ENCODE assay signal across 1 cellular context in the genomic region with DNA sequence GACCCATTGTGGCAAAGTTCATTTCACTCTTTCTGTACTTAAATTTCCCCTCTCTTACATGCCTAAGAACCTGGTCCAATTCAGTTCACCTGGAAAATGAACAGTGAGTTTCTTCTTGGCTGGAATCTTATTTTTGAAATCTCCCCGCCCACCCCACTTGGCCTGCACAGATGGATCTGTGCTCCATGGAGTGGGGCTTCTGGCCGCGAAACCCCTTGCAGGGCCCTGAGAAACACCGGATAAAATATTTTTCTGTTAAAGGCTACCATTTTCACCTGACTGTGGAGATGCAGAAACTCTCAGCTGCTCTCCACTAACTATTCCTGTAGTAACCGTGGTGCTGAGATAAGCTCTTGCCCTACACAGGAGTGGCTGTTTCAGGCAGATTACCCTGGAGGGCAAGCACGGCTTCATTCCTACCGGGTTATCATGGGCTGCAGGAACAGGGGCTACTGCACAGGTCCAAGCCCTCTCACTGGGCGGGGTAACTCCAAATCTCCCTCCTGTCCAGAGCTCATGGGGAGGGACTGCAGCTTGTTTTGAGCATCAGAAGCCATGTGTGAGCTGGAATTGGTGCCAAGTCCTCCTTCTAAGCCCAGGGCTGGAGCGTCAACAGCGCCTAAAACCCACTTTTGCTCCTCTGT.
TF ChIP-seq lines count a peak whose summit lies in the region.

No MANE protein-coding gene starts in this region.

TF ChIP-seq in K562, 482 proteins besides CTCF, POLR2A, EP300 and RAD21 (continued from another document and continues in another):
- TF ChIP-seq ZNF239 (CRISPR knock-in tag; IDR thresholded peaks at IDR 0.05) (no peak), HEY1 (CRISPR knock-in tag; IDR thresholded peaks at IDR 0.05; ENCODE audit: borderline replicate concordance) (no peak), TEAD2 (tag; IDR thresholded peaks at IDR 0.05) (no peak), ZZZ3 (IDR thresholded peaks at IDR 0.05) (no peak), EP400 (IDR thresholded peaks at IDR 0.05) (no peak), BHLHE40 (IDR thresholded peaks at IDR 0.05; ENCODE audit: low read length) (peak; percentile 60; the same call in 1 of the 2 replicates), NFXL1 (CRISPR knock-in tag; IDR thresholded peaks at IDR 0.05) (no peak), ZNF140 (CRISPR knock-in tag; IDR thresholded peaks at IDR 0.05) (no peak), ZNF282 (CRISPR knock-in tag; IDR thresholded peaks at IDR 0.05) (no peak), NR3C1 (CRISPR knock-in tag; IDR thresholded peaks at IDR 0.05) (no peak), ZC3H11A (IDR thresholded peaks at IDR 0.05; ENCODE audit: low read depth, low read length) (no peak), GTF2F1 (IDR thresholded peaks at IDR 0.05; ENCODE audit: low read depth, low read length) (no peak), KDM2B (CRISPR knock-in tag; IDR thresholded peaks at IDR 0.05) (no peak), ZNF717 (CRISPR knock-in tag; IDR thresholded peaks at IDR 0.05) (no peak), ZEB2 (IDR thresholded peaks at IDR 0.05) (peak; percentile 45; the same call in 1 of the 2 replicates), ZNF133 (CRISPR knock-in tag; IDR thresholded peaks at IDR 0.05) (no peak), PTBP1 (IDR thresholded peaks at IDR 0.05; ENCODE audit: low read depth, low read length) (no peak), ZNF57 (CRISPR knock-in tag; IDR thresholded peaks at IDR 0.05) (no peak), IFI16 (CRISPR knock-in tag; IDR thresholded peaks at IDR 0.05) (no peak), EZH2 (IDR thresholded peaks at IDR 0.05; ENCODE audit: borderline replicate concordance, low read depth, low read length) (no peak; the same call in 1 of the 2 replicates), PHF8 (IDR thresholded peaks at IDR 0.05; ENCODE audit: borderline replicate concordance, low read length) (no peak), ETV1 (tag; conservative IDR thresholded peaks at IDR 0.05; ENCODE audit: low read depth) (no peak), MEIS2 (IDR thresholded peaks at IDR 0.05; ENCODE audit: partially characterized antibody) (no peak), CEBPG (CRISPR knock-in tag; IDR thresholded peaks at IDR 0.05) (no peak), CEBPG (tag; conservative IDR thresholded peaks at IDR 0.05 in 1 of 2, IDR thresholded peaks at IDR 0.05 in 1 of 2) (no peak), NFRKB (IDR thresholded peaks at IDR 0.05; ENCODE audit: low read depth) (no peak), ZNF764 (CRISPR knock-in tag; IDR thresholded peaks at IDR 0.05; ENCODE audit: low read depth) (no peak), SAFB (IDR thresholded peaks at IDR 0.05; ENCODE audit: borderline replicate concordance, low read depth, low read length) (no peak), FOXA3 (CRISPR knock-in tag; conservative IDR thresholded peaks at IDR 0.05 in 1 of 2, IDR thresholded peaks at IDR 0.05 in 1 of 2) (no peak), ZBTB1 (CRISPR knock-in tag; IDR thresholded peaks at IDR 0.05; ENCODE audit: borderline replicate concordance, low read depth) (no peak)
- TF ChIP-seq, protein P1, sequence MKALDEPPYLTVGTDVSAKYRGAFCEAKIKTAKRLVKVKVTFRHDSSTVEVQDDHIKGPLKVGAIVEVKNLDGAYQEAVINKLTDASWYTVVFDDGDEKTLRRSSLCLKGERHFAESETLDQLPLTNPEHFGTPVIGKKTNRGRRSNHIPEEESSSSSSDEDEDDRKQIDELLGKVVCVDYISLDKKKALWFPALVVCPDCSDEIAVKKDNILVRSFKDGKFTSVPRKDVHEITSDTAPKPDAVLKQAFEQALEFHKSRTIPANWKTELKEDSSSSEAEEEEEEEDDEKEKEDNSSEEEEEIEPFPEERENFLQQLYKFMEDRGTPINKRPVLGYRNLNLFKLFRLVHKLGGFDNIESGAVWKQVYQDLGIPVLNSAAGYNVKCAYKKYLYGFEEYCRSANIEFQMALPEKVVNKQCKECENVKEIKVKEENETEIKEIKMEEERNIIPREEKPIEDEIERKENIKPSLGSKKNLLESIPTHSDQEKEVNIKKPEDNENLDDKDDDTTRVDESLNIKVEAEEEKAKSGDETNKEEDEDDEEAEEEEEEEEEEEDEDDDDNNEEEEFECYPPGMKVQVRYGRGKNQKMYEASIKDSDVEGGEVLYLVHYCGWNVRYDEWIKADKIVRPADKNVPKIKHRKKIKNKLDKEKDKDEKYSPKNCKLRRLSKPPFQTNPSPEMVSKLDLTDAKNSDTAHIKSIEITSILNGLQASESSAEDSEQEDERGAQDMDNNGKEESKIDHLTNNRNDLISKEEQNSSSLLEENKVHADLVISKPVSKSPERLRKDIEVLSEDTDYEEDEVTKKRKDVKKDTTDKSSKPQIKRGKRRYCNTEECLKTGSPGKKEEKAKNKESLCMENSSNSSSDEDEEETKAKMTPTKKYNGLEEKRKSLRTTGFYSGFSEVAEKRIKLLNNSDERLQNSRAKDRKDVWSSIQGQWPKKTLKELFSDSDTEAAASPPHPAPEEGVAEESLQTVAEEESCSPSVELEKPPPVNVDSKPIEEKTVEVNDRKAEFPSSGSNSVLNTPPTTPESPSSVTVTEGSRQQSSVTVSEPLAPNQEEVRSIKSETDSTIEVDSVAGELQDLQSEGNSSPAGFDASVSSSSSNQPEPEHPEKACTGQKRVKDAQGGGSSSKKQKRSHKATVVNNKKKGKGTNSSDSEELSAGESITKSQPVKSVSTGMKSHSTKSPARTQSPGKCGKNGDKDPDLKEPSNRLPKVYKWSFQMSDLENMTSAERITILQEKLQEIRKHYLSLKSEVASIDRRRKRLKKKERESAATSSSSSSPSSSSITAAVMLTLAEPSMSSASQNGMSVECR (CRISPR knock-in tag; IDR thresholded peaks at IDR 0.05): no peak
- TF ChIP-seq, protein P2, sequence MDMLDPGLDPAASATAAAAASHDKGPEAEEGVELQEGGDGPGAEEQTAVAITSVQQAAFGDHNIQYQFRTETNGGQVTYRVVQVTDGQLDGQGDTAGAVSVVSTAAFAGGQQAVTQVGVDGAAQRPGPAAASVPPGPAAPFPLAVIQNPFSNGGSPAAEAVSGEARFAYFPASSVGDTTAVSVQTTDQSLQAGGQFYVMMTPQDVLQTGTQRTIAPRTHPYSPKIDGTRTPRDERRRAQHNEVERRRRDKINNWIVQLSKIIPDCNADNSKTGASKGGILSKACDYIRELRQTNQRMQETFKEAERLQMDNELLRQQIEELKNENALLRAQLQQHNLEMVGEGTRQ (CRISPR knock-in tag; IDR thresholded peaks at IDR 0.05): no peak
- TF ChIP-seq, protein P3, sequence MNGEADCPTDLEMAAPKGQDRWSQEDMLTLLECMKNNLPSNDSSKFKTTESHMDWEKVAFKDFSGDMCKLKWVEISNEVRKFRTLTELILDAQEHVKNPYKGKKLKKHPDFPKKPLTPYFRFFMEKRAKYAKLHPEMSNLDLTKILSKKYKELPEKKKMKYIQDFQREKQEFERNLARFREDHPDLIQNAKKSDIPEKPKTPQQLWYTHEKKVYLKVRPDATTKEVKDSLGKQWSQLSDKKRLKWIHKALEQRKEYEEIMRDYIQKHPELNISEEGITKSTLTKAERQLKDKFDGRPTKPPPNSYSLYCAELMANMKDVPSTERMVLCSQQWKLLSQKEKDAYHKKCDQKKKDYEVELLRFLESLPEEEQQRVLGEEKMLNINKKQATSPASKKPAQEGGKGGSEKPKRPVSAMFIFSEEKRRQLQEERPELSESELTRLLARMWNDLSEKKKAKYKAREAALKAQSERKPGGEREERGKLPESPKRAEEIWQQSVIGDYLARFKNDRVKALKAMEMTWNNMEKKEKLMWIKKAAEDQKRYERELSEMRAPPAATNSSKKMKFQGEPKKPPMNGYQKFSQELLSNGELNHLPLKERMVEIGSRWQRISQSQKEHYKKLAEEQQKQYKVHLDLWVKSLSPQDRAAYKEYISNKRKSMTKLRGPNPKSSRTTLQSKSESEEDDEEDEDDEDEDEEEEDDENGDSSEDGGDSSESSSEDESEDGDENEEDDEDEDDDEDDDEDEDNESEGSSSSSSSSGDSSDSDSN (IDR thresholded peaks at IDR 0.05; ENCODE audit: borderline replicate concordance in 1 of 2, low read depth in 2 of 2, low read length in 2 of 2): peak; percentile 16 to 68; a peak in 1 of 4 replicates
- TF ChIP-seq, protein P4, sequence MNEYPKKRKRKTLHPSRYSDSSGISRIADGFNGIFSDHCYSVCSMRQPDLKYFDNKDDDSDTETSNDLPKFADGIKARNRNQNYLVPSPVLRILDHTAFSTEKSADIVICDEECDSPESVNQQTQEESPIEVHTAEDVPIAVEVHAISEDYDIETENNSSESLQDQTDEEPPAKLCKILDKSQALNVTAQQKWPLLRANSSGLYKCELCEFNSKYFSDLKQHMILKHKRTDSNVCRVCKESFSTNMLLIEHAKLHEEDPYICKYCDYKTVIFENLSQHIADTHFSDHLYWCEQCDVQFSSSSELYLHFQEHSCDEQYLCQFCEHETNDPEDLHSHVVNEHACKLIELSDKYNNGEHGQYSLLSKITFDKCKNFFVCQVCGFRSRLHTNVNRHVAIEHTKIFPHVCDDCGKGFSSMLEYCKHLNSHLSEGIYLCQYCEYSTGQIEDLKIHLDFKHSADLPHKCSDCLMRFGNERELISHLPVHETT (CRISPR knock-in tag; conservative IDR thresholded peaks at IDR 0.05 in 1 of 2, IDR thresholded peaks at IDR 0.05 in 1 of 2): no peak
- TF ChIP-seq, protein P5, sequence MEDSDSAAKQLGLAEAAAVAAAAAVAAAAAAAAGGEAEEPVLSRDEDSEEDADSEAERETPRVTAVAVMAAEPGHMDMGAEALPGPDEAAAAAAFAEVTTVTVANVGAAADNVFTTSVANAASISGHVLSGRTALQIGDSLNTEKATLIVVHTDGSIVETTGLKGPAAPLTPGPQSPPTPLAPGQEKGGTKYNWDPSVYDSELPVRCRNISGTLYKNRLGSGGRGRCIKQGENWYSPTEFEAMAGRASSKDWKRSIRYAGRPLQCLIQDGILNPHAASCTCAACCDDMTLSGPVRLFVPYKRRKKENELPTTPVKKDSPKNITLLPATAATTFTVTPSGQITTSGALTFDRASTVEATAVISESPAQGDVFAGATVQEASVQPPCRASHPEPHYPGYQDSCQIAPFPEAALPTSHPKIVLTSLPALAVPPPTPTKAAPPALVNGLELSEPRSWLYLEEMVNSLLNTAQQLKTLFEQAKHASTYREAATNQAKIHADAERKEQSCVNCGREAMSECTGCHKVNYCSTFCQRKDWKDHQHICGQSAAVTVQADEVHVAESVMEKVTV (CRISPR knock-in tag; IDR thresholded peaks at IDR 0.05): no peak
- TF ChIP-seq, protein P6, sequence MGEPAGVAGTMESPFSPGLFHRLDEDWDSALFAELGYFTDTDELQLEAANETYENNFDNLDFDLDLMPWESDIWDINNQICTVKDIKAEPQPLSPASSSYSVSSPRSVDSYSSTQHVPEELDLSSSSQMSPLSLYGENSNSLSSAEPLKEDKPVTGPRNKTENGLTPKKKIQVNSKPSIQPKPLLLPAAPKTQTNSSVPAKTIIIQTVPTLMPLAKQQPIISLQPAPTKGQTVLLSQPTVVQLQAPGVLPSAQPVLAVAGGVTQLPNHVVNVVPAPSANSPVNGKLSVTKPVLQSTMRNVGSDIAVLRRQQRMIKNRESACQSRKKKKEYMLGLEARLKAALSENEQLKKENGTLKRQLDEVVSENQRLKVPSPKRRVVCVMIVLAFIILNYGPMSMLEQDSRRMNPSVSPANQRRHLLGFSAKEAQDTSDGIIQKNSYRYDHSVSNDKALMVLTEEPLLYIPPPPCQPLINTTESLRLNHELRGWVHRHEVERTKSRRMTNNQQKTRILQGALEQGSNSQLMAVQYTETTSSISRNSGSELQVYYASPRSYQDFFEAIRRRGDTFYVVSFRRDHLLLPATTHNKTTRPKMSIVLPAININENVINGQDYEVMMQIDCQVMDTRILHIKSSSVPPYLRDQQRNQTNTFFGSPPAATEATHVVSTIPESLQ (CRISPR knock-in tag; IDR thresholded peaks at IDR 0.05): no peak
- TF ChIP-seq, protein P7, sequence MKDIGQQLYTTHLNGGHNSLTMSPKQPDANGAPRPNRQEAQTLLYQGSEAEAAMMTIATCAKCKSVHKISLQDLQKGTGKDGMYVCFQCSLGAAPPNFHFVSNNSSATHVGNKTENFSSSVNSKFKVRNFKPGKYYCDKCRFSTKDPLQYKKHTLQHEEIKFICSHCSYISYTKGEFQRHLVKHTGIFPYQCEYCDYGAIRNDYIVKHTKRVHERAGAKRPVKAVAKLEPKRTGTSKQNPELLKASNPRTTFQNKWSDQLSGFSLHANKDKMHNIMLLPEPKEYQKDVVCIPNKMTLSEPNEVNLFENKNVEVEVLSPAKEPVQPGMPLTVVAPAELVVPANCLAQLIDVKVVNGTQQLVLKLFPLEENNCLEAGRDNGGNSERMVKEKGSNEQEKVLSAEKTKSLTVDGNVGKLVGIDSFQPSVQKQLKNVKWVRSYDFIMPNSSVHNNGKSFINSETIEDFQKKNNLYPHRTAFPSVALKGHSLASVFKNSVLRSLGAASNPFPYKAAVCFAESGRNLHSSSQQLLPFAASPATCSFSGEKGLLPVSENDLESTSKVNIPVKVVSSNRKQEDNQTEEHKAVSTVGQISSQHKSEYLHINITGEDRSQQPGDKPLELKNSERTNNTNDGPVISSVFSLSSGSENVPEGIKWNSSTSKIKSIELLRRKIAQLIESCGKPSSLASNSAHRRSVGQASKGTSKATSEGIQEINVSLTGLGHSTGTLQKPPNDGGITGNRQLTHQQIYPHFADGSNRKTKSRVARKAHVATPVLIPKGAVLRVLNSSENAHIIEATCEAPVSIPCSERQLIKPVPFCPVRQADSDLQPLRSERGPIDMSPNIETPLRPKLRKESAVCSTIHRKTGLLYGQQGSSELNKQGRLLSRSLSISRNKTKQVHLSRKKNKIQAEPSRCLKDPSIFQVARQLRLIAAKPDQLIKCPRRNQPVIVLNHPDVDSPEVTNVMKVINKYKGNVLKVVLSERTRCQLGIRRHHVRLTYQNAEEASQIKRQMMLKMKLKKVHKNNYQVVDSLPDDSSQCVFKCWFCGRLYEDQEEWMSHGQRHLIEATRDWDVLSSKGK (CRISPR knock-in tag; IDR thresholded peaks at IDR 0.05): no peak
- TF ChIP-seq, protein P8, sequence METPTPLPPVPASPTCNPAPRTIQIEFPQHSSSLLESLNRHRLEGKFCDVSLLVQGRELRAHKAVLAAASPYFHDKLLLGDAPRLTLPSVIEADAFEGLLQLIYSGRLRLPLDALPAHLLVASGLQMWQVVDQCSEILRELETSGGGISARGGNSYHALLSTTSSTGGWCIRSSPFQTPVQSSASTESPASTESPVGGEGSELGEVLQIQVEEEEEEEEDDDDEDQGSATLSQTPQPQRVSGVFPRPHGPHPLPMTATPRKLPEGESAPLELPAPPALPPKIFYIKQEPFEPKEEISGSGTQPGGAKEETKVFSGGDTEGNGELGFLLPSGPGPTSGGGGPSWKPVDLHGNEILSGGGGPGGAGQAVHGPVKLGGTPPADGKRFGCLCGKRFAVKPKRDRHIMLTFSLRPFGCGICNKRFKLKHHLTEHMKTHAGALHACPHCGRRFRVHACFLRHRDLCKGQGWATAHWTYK (CRISPR knock-in tag; IDR thresholded peaks at IDR 0.05): no peak
